8 cellular contexts compared by ENCODE assay signal in genomic region chr3:124584552-124585391, GRCh38.
A peak's percentile ranks its signal among the peaks of the same experiment; 100 is the strongest.
DNase-seq lines count a peak whose midpoint lies in the region; ATAC-seq, FAIRE-seq and TF ChIP-seq lines count a peak whose summit lies in the region.

No MANE protein-coding gene starts in this region.

- H3K27ac ChIP-seq in endothelial cell of umbilical vein (ENCODE audit: insufficient read depth, low read depth, low read length), result no peak overlapping the region

- H3K9me3 ChIP-seq in endothelial cell of umbilical vein (replicated peaks; ENCODE audit: control insufficient read depth, insufficient read depth, low read length), result no peaks in the 10 kb centered on the region

- peak in 9 of 14 donors; percentile 8 to 71 (median 38) for DNase-seq in C1 segment of cervical spinal cord (lab: John Stamatoyannopoulos, UW)
- DNase-seq in HTR-8/SVneo (ENCODE audit: insufficient read length, low spot score), result peak; percentile 70
- peak; percentile 9 to 11 for DNase-seq in activated CD4-positive, alpha-beta T cell treated with anti-CD3 and anti-CD28 coated beads, Interleukin-2, amount 50 U/mL, for 4 hours
- DNase-seq in endothelial cell of umbilical vein (ENCODE audit: low read depth, low spot score), result peak; percentile 55
- DNase-seq in mucosa of gallbladder (ENCODE audit: low spot score), result peak; percentile 85
- DNase-seq in stimulated activated naive CD8-positive, alpha-beta T cell treated with anti-CD3 and anti-CD28 coated beads, Interleukin-15, amount 100 ng/mL, for 72 hours, result peak; percentile 20 to 28
- no peak for DNase-seq in dedifferentiated amniotic fluid mesenchymal stem cell (ENCODE audit: extremely low spot score)

- H3K4me3 Mint-ChIP-seq in stimulated activated naive CD8-positive, alpha-beta T cell treated with anti-CD3 and anti-CD28 coated beads, Interleukin-15, amount 100 ng/mL, for 72 hours, result peak overlapping the region; percentile 76 to 85

- peaks cover 34% of the 10 kb centered on the region for H3K4me1 Mint-ChIP-seq in stimulated activated naive CD8-positive, alpha-beta T cell treated with anti-CD3 and anti-CD28 coated beads, Interleukin-15, amount 100 ng/mL, for 72 hours

- peaks cover 77% of the 10 kb centered on the region for H3K27me3 Mint-ChIP-seq in stimulated activated naive CD8-positive, alpha-beta T cell treated with anti-CD3 and anti-CD28 coated beads, Interleukin-15, amount 100 ng/mL, for 72 hours

- H4K20me1 ChIP-seq in endothelial cell of umbilical vein (replicated peaks; ENCODE audit: control insufficient read depth, extremely low read depth, insufficient read depth, low read length), result no peaks in the 10 kb centered on the region

- TF ChIP-seq CTCF in endothelial cell of umbilical vein (IDR thresholded peaks at IDR 0.05; ENCODE audit: extremely low read depth in 1 of 2, insufficient read depth in 1 of 2, low read depth in 1 of 2, low read length in 2 of 2), result no peak

- ATAC-seq in stimulated activated naive CD8-positive, alpha-beta T cell treated with anti-CD3 and anti-CD28 coated beads, Interleukin-15, amount 100 ng/mL, for 72 hours, result peak; percentile 71
- ATAC-seq in GM21619 (IDR thresholded peaks at IDR 0.05; ENCODE audit: unreplicated experiment), result no peak

- no peaks in the 10 kb centered on the region for H3K79me2 ChIP-seq in endothelial cell of umbilical vein (ENCODE audit: control insufficient read depth, insufficient read depth, low read length)

- H3K4me2 ChIP-seq in endothelial cell of umbilical vein (ENCODE audit: insufficient read depth, low read length), result peak overlapping the region; percentile 50

- H3K4me1 ChIP-seq in endothelial cell of umbilical vein (ENCODE audit: control insufficient read depth, extremely low read depth, insufficient read depth, low read length), result no peaks in the 10 kb centered on the region

- H3K9ac ChIP-seq in endothelial cell of umbilical vein (replicated peaks; ENCODE audit: extremely low read depth, insufficient read depth, low read length), result no peak overlapping the region

- H3K27ac Mint-ChIP-seq in stimulated activated naive CD8-positive, alpha-beta T cell treated with anti-CD3 and anti-CD28 coated beads, Interleukin-15, amount 100 ng/mL, for 72 hours, result no peak overlapping the region

- no peak for FAIRE-seq in HTR-8/SVneo (lab: Jason Lieb, UNC)
- FAIRE-seq in endothelial cell of umbilical vein (lab: Jason Lieb, UNC), result peak; percentile 86

- intact Hi-C loops in endothelial cell of umbilical vein (cut with micrococcal nuclease), result no loop called here

- no peaks in the 10 kb centered on the region for H3K36me3 ChIP-seq in endothelial cell of umbilical vein (ENCODE audit: control insufficient read depth in 2 of 2, extremely low read depth in 1 of 2, insufficient read depth in 2 of 2, low read length in 2 of 2)

- no TSS peak for BruUV-seq in endothelial cell of umbilical vein (replicated peaks; lab: Mats Ljungman, UMichigan)

- dilution Hi-C loops in endothelial cell of umbilical vein (cut with MboI; ENCODE audit: extremely low pct_ligation_motif_present, low sequenced_read_pairs), result no loop called here

- H3K9me3 Mint-ChIP-seq in stimulated activated naive CD8-positive, alpha-beta T cell treated with anti-CD3 and anti-CD28 coated beads, Interleukin-15, amount 100 ng/mL, for 72 hours, result no peaks in the 10 kb centered on the region

- H3K4me3 ChIP-seq in endothelial cell of umbilical vein (replicated peaks in 1 of 3; ENCODE audit: insufficient read depth in 1 of 3, low read depth in 1 of 3, low read length in 3 of 3), result peak overlapping the region in 2 of 3 experiments; percentile 7 to 23

- CTCF ChIA-PET in endothelial cell of umbilical vein (lab: Charles Lee), result interaction anchor here (0.9 to 3.6 kb wide), 5 partner anchors 19 to 316 kb away, joined by 3 to 20 read pairs (median 4); no protein-coding TSS in a partner anchor

- no peak for TF ChIP-seq POLR2A in endothelial cell of umbilical vein (IDR thresholded peaks at IDR 0.05; ENCODE audit: low read depth, low read length)

- no peaks in the 10 kb centered on the region for H3K9me1 ChIP-seq in endothelial cell of umbilical vein (replicated peaks; ENCODE audit: control insufficient read depth, extremely low read depth, insufficient read depth, low read length)

- peak overlapping the region; percentile 79 for H2AFZ ChIP-seq in endothelial cell of umbilical vein (ENCODE audit: low read depth, low read length)

- H3K27me3 ChIP-seq in endothelial cell of umbilical vein (ENCODE audit: control insufficient read depth in 2 of 2, insufficient read depth in 2 of 2, low read length in 2 of 2), result peaks cover 19 to 21% of the 10 kb centered on the region in 2 experiments

- POLR2A ChIA-PET in endothelial cell of umbilical vein (lab: Charles Lee), result no interaction called here

TF ChIP-seq in endothelial cell of umbilical vein, 7 proteins besides CTCF, POLR2A, EP300 and RAD21:
- TF ChIP-seq MYC (IDR thresholded peaks at IDR 0.05; ENCODE audit: low read depth, low read length), result no peak
- peak; percentile 83 for TF ChIP-seq EZH2 (IDR thresholded peaks at IDR 0.05; ENCODE audit: borderline replicate concordance, low read depth, low read length, severe bottlenecking)
- TF ChIP-seq JUN (IDR thresholded peaks at IDR 0.05; ENCODE audit: borderline replicate concordance, insufficient read depth, insufficient read length, low read depth), result no peak
- TF ChIP-seq FOS (IDR thresholded peaks at IDR 0.05; ENCODE audit: borderline replicate concordance, insufficient read depth, low read length), result no peak
- TF ChIP-seq, protein P1, sequence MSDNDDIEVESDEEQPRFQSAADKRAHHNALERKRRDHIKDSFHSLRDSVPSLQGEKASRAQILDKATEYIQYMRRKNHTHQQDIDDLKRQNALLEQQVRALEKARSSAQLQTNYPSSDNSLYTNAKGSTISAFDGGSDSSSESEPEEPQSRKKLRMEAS (IDR thresholded peaks at IDR 0.05; ENCODE audit: insufficient read depth, insufficient read length), result no peak
- TF ChIP-seq POLR2AphosphoS5 (IDR thresholded peaks at IDR 0.05; ENCODE audit: insufficient read depth, low read depth, low read length), result no peak
- no peak for TF ChIP-seq GATA2 (IDR thresholded peaks at IDR 0.05; ENCODE audit: insufficient read depth, insufficient read length, low read depth, low read length)
TF ChIP-seq in endothelial cell of umbilical vein: peak in this region for 1.
